In genomic region chr1:37945743-37946702, GRCh38 we compare ENCODE assay signal across 9 cellular contexts. TPM values are rescaled to one million over a fixed set of nuclear protein-coding genes. Genes with fewer than 3 reads are reported as not detected.
DNase-seq lines count a peak whose midpoint lies in the region; TF ChIP-seq lines count a peak whose summit lies in the region.
"Had no signal": no experiment of that assay in that cellular context is flagged by ENCODE, and none has a peak within 500 bp of the region (broad histone marks: within the 10 kb centered on the region; RNA-seq: fewer than 3 reads in every experiment).

No MANE protein-coding gene starts in this region.

- H3K27ac Mint-ChIP-seq in chondrocyte (ENCODE audit: unreplicated experiment), result peak overlapping the region; percentile 100

- H3K36me3 Mint-ChIP-seq in chondrocyte (ENCODE audit: low read depth), result peaks cover 7% of the 10 kb centered on the region

- no peaks in the 10 kb centered on the region for H3K27me3 Mint-ChIP-seq in chondrocyte (ENCODE audit: low read depth)

- DNase-seq in SIG-M5 treated with dmso at 0.1 percent for 504 hours (lab: John Stamatoyannopoulos, UW; ENCODE audit: unreplicated experiment) (peak; percentile 51), SIG-M5 (lab: John Stamatoyannopoulos, UW) (no peak), NOMO-1 treated with DMSO at 0.1 percent for 48 hours (lab: John Stamatoyannopoulos, UW; ENCODE audit: unreplicated experiment) (peak; percentile 16), chondrocyte (ENCODE audit: low spot score) (peak; percentile 89), smooth muscle cell of the brain vasculature (ENCODE audit: low read depth, low spot score) (peak; percentile 51), germinal center (ENCODE audit: low spot score) (no peak)
- no peak for DNase-seq in stimulated activated CD4-positive, alpha-beta T cell treated with anti-CD3 and anti-CD28 coated beads, Interleukin-12 subunit alpha, Interleukin-12 subunit beta, amount 100 ng/mL, for 4 hours
- DNase-seq: DND-41 had no signal

- H3K4me3 Mint-ChIP-seq in chondrocyte (ENCODE audit: unreplicated experiment), result peak overlapping the region; percentile 99

- no peaks in the 10 kb centered on the region for H3K9me3 Mint-ChIP-seq in chondrocyte (ENCODE audit: low read depth)

- no peaks in the 10 kb centered on the region for H3K27me3 ChIP-seq in layer of hippocampus (ENCODE audit: control insufficient read depth, insufficient read depth, low read length)

- H3K27ac ChIP-seq in layer of hippocampus (ENCODE audit: low read depth, low read length), result peak overlapping the region; percentile 86

- peaks cover 25% of the 10 kb centered on the region for H3K4me1 Mint-ChIP-seq in chondrocyte (ENCODE audit: low read depth)

- no peak for TF ChIP-seq CTCF in chondrocyte (IDR thresholded peaks at IDR 0.05)

RNA-seq across cellular contexts. Expression of gene INPP5B, which starts 0.8 kb away (rescaled TPM):
- 18.7 to 21.2 TPM (median 20.6 TPM) in 3 replicates for total RNA-seq in chondrocyte

RNA-seq across cellular contexts. Expression of gene SF3A3, which starts 43.8 kb away (rescaled TPM):
- total RNA-seq in chondrocyte, result 45.6 to 60.4 TPM (median 46.2 TPM) in 3 replicates

RNA-seq across cellular contexts. Expression of gene FHL3, which starts 59.3 kb away (rescaled TPM):
- 57.9 to 72.6 TPM (median 58.9 TPM) in 3 replicates for total RNA-seq in chondrocyte

Comparison
In these comparisons a context has a peak if more than half of its experiments do, and no peak if none do; other contexts are left out.
1. DNase-seq: peak in SIG-M5 treated with dmso at 0.1 percent for 504 hours (single experiment), NOMO-1 treated with DMSO at 0.1 percent for 48 hours (single experiment), chondrocyte (single experiment) and smooth muscle cell of the brain vasculature (single experiment); none in SIG-M5 (single experiment), stimulated activated CD4-positive, alpha-beta T cell treated with anti-CD3 and anti-CD28 coated beads, Interleukin-12 subunit alpha, Interleukin-12 subunit beta, amount 100 ng/mL, for 4 hours (single experiment) and germinal center (single experiment).